ENCODE assay signal across 15 cellular contexts in genomic region chr15:78035861-78036476, GRCh38. TPM values are rescaled to one million over a fixed set of nuclear protein-coding genes. Genes with fewer than 3 reads are reported as not detected.
DNase-seq lines count a peak whose midpoint lies in the region; ATAC-seq and TF ChIP-seq lines count a peak whose summit lies in the region.
"Had no signal": no experiment of that assay in that cellular context is flagged by ENCODE, and none has a peak within 500 bp of the region (broad histone marks: within the 10 kb centered on the region; RNA-seq: fewer than 3 reads in every experiment).

No MANE protein-coding gene starts in this region.

- peaks cover 57% of the 10 kb centered on the region for H3K36me3 Mint-ChIP-seq in activated CD4-positive, alpha-beta T cell treated with anti-CD3 and anti-CD28 coated beads, Interleukin-2, amount 10 ng/mL, durations not matched to agents 7 days and 5 days (ENCODE audit: low read depth)
- peaks cover 7% of the 10 kb centered on the region for H3K36me3 Mint-ChIP-seq in T-helper 17 cell (ENCODE audit: low read depth)

- no peak for TF ChIP-seq EP300 in stomach (IDR thresholded peaks at IDR 0.05)

- no peak for TF ChIP-seq POLR2A in stomach (IDR thresholded peaks at IDR 0.05)

- ATAC-seq in T-helper 17 cell (no peak), GM18511 (IDR thresholded peaks at IDR 0.05; ENCODE audit: unreplicated experiment) (no peak), GM21423 (IDR thresholded peaks at IDR 0.05; ENCODE audit: unreplicated experiment) (no peak)

- H3K27ac ChIP-seq in hepatocyte (peak overlapping the region; percentile 74), stomach (peak overlapping the region in 4 of 5 donors; percentile 46 to 84 (median 80))

- H3K27me3 Mint-ChIP-seq in activated CD4-positive, alpha-beta T cell treated with anti-CD3 and anti-CD28 coated beads, Interleukin-2, amount 10 ng/mL, durations not matched to agents 7 days and 5 days = no peaks in the 10 kb centered on the region
- no peaks in the 10 kb centered on the region for H3K27me3 Mint-ChIP-seq in T-helper 17 cell

- POLR2A ChIA-PET in activated CD4-positive, alpha-beta T cell treated with anti-CD3 and anti-CD28 coated beads, Interleukin-2, amount 10 ng/mL, durations not matched to agents 7 days and 5 days (lab: Charles Lee) = no interaction called here

- H3K4me2 ChIP-seq in hepatocyte = no peak overlapping the region

- no peaks in the 10 kb centered on the region for H3K9me2 ChIP-seq in hepatocyte (replicated peaks; ENCODE audit: insufficient read depth)

- H4K20me1 ChIP-seq in hepatocyte (ENCODE audit: insufficient read depth, poor library complexity, severe bottlenecking) = no peaks in the 10 kb centered on the region

- H3K9me3 Mint-ChIP-seq in activated CD4-positive, alpha-beta T cell treated with anti-CD3 and anti-CD28 coated beads, Interleukin-2, amount 10 ng/mL, durations not matched to agents 7 days and 5 days = no peaks in the 10 kb centered on the region

- peaks cover 92% of the 10 kb centered on the region for H3K4me1 Mint-ChIP-seq in activated CD4-positive, alpha-beta T cell treated with anti-CD3 and anti-CD28 coated beads, Interleukin-2, amount 10 ng/mL, durations not matched to agents 7 days and 5 days
- H3K4me1 Mint-ChIP-seq in T-helper 17 cell = peaks cover 79% of the 10 kb centered on the region

- peaks cover 29% of the 10 kb centered on the region for H3K4me1 ChIP-seq in hepatocyte (ENCODE audit: insufficient read depth)
- H3K4me1 ChIP-seq in stomach = peaks cover 37 to 90% (median 48%) of the 10 kb centered on the region in 4 donors
- peaks cover 4% of the 10 kb centered on the region for H3K4me1 ChIP-seq in BE2C

- peak overlapping the region; percentile 4 for H3K4me3 Mint-ChIP-seq in activated CD4-positive, alpha-beta T cell treated with anti-CD3 and anti-CD28 coated beads, Interleukin-2, amount 10 ng/mL, durations not matched to agents 7 days and 5 days
- H3K4me3 Mint-ChIP-seq in T-helper 17 cell = peak overlapping the region; percentile 79

- CTCF ChIA-PET in activated CD4-positive, alpha-beta T cell treated with anti-CD3 and anti-CD28 coated beads, Interleukin-2, amount 10 ng/mL, durations not matched to agents 7 days and 5 days (lab: Charles Lee) = interaction anchor here (0.7 to 2.4 kb wide), 18 partner anchors 11 to 160 kb away, joined by 3 to 14 read pairs (median 4); no protein-coding TSS in a partner anchor

- TF ChIP-seq CTCF in hepatocyte (IDR thresholded peaks at IDR 0.05; ENCODE audit: poor library complexity) = no peak
- no peak for TF ChIP-seq CTCF in stomach (IDR thresholded peaks at IDR 0.05)
- no peak for TF ChIP-seq CTCF in BE2C (IDR thresholded peaks at IDR 0.05; ENCODE audit: low read depth, low read length)

- peak overlapping the region; percentile 79 for H3K27ac Mint-ChIP-seq in activated CD4-positive, alpha-beta T cell treated with anti-CD3 and anti-CD28 coated beads, Interleukin-2, amount 10 ng/mL, durations not matched to agents 7 days and 5 days
- no peak overlapping the region for H3K27ac Mint-ChIP-seq in T-helper 17 cell

- H3K4me3 ChIP-seq in hepatocyte (no peak overlapping the region), stomach (no peak overlapping the region), BE2C (ENCODE audit: low read depth, low read length) (no peak overlapping the region)

- H3K27me3 ChIP-seq in hepatocyte (no peaks in the 10 kb centered on the region), stomach (no peaks in the 10 kb centered on the region), BE2C (no peaks in the 10 kb centered on the region)

- peaks cover 34% of the 10 kb centered on the region for H3K79me2 ChIP-seq in hepatocyte

- WGBS in hepatocyte (ENCODE audit: low lambda C conversion rate, missing lambda C conversion rate) = 76% methylated on average over 6 of the region's 6 CpGs
- WGBS in stomach, 5 donors = 75 to 87% (median 80%) methylated on average over 6 of the region's 6 CpGs

- H3K9me3 ChIP-seq in T-helper 17 cell (ENCODE audit: control insufficient read depth, low read length, poor library complexity, severe bottlenecking) (no peaks in the 10 kb centered on the region), hepatocyte (ENCODE audit: low read depth) (no peaks in the 10 kb centered on the region), stomach (no peaks in the 10 kb centered on the region), BE2C (no peaks in the 10 kb centered on the region)

- intact Hi-C loops in stomach (cut with DNase I; ENCODE audit: low total_unique reads) = no loop called here

- H3K36me3 ChIP-seq in hepatocyte (replicated peaks; ENCODE audit: insufficient read depth, low read depth) = no peaks in the 10 kb centered on the region
- peaks cover 0 to 24% (median 18%) of the 10 kb centered on the region in 4 donors for H3K36me3 ChIP-seq in stomach
- no peaks in the 10 kb centered on the region for H3K36me3 ChIP-seq in BE2C

- DNase-seq in activated CD4-positive, alpha-beta T cell treated with anti-CD3 and anti-CD28 coated beads, Interleukin-2, amount 10 ng/mL, durations not matched to agents 7 days and 5 days = no peak
- no peak for DNase-seq in activated CD4-positive, alpha-beta T cell treated with anti-CD3 and anti-CD28 coated beads, Interleukin-2, amount 50 U/mL, for 4 hours
- no peak for DNase-seq in T-helper 17 cell
- peak; percentile 51 for DNase-seq in hepatocyte (ENCODE audit: low spot score)
- no peak for DNase-seq in stomach
- no peak for DNase-seq in BE2C
- DNase-seq: amniotic stem cell, H7, NCI-H774 had no signal

- H2AFZ ChIP-seq in hepatocyte = no peak overlapping the region

RNA-seq across cellular contexts. Expression of gene TBC1D2B, which starts 41.5 kb away (rescaled TPM):
- total RNA-seq in activated CD4-positive, alpha-beta T cell treated with anti-CD3 and anti-CD28 coated beads, Interleukin-2, amount 10 ng/mL, durations not matched to agents 7 days and 5 days = 10 to 100 TPM; 77.2 to 83.7 TPM
- total RNA-seq in T-helper 17 cell = 100 to 1,000 TPM in 1 of 2 donors, 10 to 100 TPM in 1; 91.0 to 130 TPM
- 33.8 and 38.4 TPM in 2 replicates for total RNA-seq in hepatocyte
- polyA plus RNA-seq in hepatocyte = 24.8 and 29.3 TPM in 2 replicates
- 10 to 100 TPM; 38.2 to 61.7 (median 58.3) TPM for total RNA-seq in stomach
- polyA plus RNA-seq in stomach = 10 to 100 TPM in 2 of 3 donors, 1 to 10 TPM in 1; 9.3 to 12.4 (median 11.7) TPM
- polyA plus RNA-seq in BE2C (2012; ENCODE audit: insufficient read depth, insufficient read length, low read depth) = 24.9 TPM

RNA-seq across cellular contexts. Expression of gene SH2D7, which starts 56.4 kb away (rescaled TPM):
- total RNA-seq in activated CD4-positive, alpha-beta T cell treated with anti-CD3 and anti-CD28 coated beads, Interleukin-2, amount 10 ng/mL, durations not matched to agents 7 days and 5 days = not detected
- total RNA-seq in T-helper 17 cell (not detected), hepatocyte (not detected in 2 replicates), stomach (under 1 TPM in 2 of 5 donors, not detected in 3; 0.29 to 0.45 TPM)
- polyA plus RNA-seq in hepatocyte (0.22 TPM in 1 of 2 replicates, not detected in the other), stomach (not detected)
- polyA plus RNA-seq in BE2C (2012; ENCODE audit: insufficient read depth, insufficient read length, low read depth) = not detected
- total RNA-seq: esophagus mucosa, H7, kidney epithelial cell, M059J, renal cortical epithelial cell had no signal
